In genomic region chr9:37097294-37097693, GRCh38 we compare ENCODE assay signal across 1 cellular context.
TF ChIP-seq lines count a peak whose summit lies in the region.

No MANE protein-coding gene starts in this region.

TF ChIP-seq in HepG2, 621 proteins besides CTCF, POLR2A, EP300 and RAD21 (continued from another document and continues in another):
- TF ChIP-seq, protein P1, sequence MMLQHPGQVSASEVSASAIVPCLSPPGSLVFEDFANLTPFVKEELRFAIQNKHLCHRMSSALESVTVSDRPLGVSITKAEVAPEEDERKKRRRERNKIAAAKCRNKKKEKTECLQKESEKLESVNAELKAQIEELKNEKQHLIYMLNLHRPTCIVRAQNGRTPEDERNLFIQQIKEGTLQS (CRISPR knock-in tag; IDR thresholded peaks at IDR 0.05) = no peak
- TF ChIP-seq RERE (CRISPR knock-in tag; IDR thresholded peaks at IDR 0.05; ENCODE audit: low read depth) = no peak
- TF ChIP-seq, protein P2, sequence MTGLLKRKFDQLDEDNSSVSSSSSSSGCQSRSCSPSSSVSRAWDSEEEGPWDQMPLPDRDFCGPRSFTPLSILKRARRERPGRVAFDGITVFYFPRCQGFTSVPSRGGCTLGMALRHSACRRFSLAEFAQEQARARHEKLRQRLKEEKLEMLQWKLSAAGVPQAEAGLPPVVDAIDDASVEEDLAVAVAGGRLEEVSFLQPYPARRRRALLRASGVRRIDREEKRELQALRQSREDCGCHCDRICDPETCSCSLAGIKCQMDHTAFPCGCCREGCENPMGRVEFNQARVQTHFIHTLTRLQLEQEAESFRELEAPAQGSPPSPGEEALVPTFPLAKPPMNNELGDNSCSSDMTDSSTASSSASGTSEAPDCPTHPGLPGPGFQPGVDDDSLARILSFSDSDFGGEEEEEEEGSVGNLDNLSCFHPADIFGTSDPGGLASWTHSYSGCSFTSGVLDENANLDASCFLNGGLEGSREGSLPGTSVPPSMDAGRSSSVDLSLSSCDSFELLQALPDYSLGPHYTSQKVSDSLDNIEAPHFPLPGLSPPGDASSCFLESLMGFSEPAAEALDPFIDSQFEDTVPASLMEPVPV (CRISPR knock-in tag; IDR thresholded peaks at IDR 0.05) = no peak
- TF ChIP-seq ATF1 (CRISPR knock-in tag; IDR thresholded peaks at IDR 0.05) = no peak
- TF ChIP-seq, protein P3, sequence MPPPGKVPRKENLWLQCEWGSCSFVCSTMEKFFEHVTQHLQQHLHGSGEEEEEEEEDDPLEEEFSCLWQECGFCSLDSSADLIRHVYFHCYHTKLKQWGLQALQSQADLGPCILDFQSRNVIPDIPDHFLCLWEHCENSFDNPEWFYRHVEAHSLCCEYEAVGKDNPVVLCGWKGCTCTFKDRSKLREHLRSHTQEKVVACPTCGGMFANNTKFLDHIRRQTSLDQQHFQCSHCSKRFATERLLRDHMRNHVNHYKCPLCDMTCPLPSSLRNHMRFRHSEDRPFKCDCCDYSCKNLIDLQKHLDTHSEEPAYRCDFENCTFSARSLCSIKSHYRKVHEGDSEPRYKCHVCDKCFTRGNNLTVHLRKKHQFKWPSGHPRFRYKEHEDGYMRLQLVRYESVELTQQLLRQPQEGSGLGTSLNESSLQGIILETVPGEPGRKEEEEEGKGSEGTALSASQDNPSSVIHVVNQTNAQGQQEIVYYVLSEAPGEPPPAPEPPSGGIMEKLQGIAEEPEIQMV (CRISPR knock-in tag; IDR thresholded peaks at IDR 0.05; ENCODE audit: low read depth) = no peak
- TF ChIP-seq UBTF (CRISPR knock-in tag; IDR thresholded peaks at IDR 0.05) = no peak
- no peak for TF ChIP-seq ZFX (CRISPR knock-in tag; IDR thresholded peaks at IDR 0.05; ENCODE audit: low read depth)
- TF ChIP-seq NONO (IDR thresholded peaks at IDR 0.05) = no peak
- TF ChIP-seq NONO (CRISPR knock-in tag; conservative IDR thresholded peaks at IDR 0.05) = no peak
- no peak for TF ChIP-seq AKAP8 (CRISPR knock-in tag; IDR thresholded peaks at IDR 0.05)
- TF ChIP-seq NFIC (IDR thresholded peaks at IDR 0.05; ENCODE audit: low read length) = no peak
- no peak for TF ChIP-seq SALL1 (CRISPR knock-in tag; IDR thresholded peaks at IDR 0.05)
- TF ChIP-seq ZNF10 (CRISPR knock-in tag; IDR thresholded peaks at IDR 0.05; ENCODE audit: borderline replicate concordance, low read depth) = no peak
- TF ChIP-seq ZNF576 (CRISPR knock-in tag; IDR thresholded peaks at IDR 0.05) = no peak
- no peak for TF ChIP-seq ZFP41 (CRISPR knock-in tag; IDR thresholded peaks at IDR 0.05; ENCODE audit: borderline replicate concordance)
- no peak for TF ChIP-seq ZNF431 (CRISPR knock-in tag; IDR thresholded peaks at IDR 0.05; ENCODE audit: borderline replicate concordance, low read depth)
- no peak for TF ChIP-seq TBP (CRISPR knock-in tag; IDR thresholded peaks at IDR 0.05)
- TF ChIP-seq TAF15 (IDR thresholded peaks at IDR 0.05; ENCODE audit: low read depth, low read length, poor library complexity, severe bottlenecking) = no peak
- TF ChIP-seq ZNF343 (CRISPR knock-in tag; IDR thresholded peaks at IDR 0.05) = no peak
- TF ChIP-seq ZMAT3 (CRISPR knock-in tag; conservative IDR thresholded peaks at IDR 0.05) = no peak
- no peak for TF ChIP-seq TP53 (CRISPR knock-in tag; conservative IDR thresholded peaks at IDR 0.05)
- no peak for TF ChIP-seq ZNF251 (CRISPR knock-in tag; IDR thresholded peaks at IDR 0.05)
- TF ChIP-seq ZBTB21 (CRISPR knock-in tag; IDR thresholded peaks at IDR 0.05) = no peak
- TF ChIP-seq, protein P4, sequence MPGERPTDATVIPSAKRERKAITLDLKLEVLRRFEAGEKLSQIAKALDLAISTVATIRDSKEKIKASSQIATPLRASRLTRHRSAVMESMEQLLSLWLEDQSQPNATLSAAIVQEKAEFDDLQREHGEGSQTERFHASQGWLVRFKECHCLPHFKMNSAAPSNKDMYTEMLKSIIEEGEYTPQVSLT (CRISPR knock-in tag; IDR thresholded peaks at IDR 0.05; ENCODE audit: borderline replicate concordance, low read depth) = no peak
- no peak for TF ChIP-seq NFKBIZ (CRISPR knock-in tag; IDR thresholded peaks at IDR 0.05)
- TF ChIP-seq KDM6A (CRISPR knock-in tag; IDR thresholded peaks at IDR 0.05; ENCODE audit: low read depth) = no peak
- TF ChIP-seq TCF7 (IDR thresholded peaks at IDR 0.05; ENCODE audit: low read depth) = peak; percentile 72
- TF ChIP-seq RXRB (CRISPR knock-in tag; IDR thresholded peaks at IDR 0.05; ENCODE audit: borderline replicate concordance) = no peak
- no peak for TF ChIP-seq JUND (CRISPR knock-in tag; IDR thresholded peaks at IDR 0.05)
- no peak for TF ChIP-seq ZNF225 (CRISPR knock-in tag; IDR thresholded peaks at IDR 0.05)
- TF ChIP-seq SNAPC5 (CRISPR knock-in tag; IDR thresholded peaks at IDR 0.05; ENCODE audit: borderline replicate concordance) = no peak
- TF ChIP-seq BCL6 (CRISPR knock-in tag; IDR thresholded peaks at IDR 0.05) = 0 out of 2 replicates have a peak, but pooled peaks have one; percentile 26
- no peak for TF ChIP-seq SSRP1 (CRISPR knock-in tag; IDR thresholded peaks at IDR 0.05)
- TF ChIP-seq ZFY (CRISPR knock-in tag; IDR thresholded peaks at IDR 0.05) = no peak
- no peak for TF ChIP-seq SP1 (IDR thresholded peaks at IDR 0.05)
- TF ChIP-seq SP1 (CRISPR knock-in tag; IDR thresholded peaks at IDR 0.05) = no peak
- no peak for TF ChIP-seq SNRNP70 (IDR thresholded peaks at IDR 0.05; ENCODE audit: low read depth, low read length)
- TF ChIP-seq ZNF562 (CRISPR knock-in tag; IDR thresholded peaks at IDR 0.05; ENCODE audit: borderline replicate concordance) = no peak
- TF ChIP-seq ZNF891 (CRISPR knock-in tag; IDR thresholded peaks at IDR 0.05) = no peak
- no peak for TF ChIP-seq CCDC6 (CRISPR knock-in tag; IDR thresholded peaks at IDR 0.05)
- TF ChIP-seq ZNF563 (CRISPR knock-in tag; IDR thresholded peaks at IDR 0.05) = no peak
- TF ChIP-seq, protein P5, sequence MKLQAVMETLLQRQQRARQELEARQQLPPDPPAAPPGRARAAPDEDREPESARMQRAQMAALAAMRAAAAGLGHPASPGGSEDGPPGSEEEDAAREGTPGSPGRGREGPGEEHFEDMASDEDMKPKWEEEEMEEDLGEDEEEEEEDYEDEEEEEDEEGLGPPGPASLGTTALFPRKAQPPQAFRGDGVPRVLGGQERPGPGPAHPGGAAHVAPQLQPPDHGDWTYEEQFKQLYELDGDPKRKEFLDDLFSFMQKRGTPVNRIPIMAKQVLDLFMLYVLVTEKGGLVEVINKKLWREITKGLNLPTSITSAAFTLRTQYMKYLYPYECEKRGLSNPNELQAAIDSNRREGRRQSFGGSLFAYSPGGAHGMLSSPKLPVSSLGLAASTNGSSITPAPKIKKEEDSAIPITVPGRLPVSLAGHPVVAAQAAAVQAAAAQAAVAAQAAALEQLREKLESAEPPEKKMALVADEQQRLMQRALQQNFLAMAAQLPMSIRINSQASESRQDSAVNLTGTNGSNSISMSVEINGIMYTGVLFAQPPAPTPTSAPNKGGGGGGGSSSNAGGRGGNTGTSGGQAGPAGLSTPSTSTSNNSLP (IDR thresholded peaks at IDR 0.05; ENCODE audit: low read depth, low read length) = no peak
- TF ChIP-seq YEATS2 (CRISPR knock-in tag; IDR thresholded peaks at IDR 0.05; ENCODE audit: borderline replicate concordance) = no peak
- no peak for TF ChIP-seq MAF1 (CRISPR knock-in tag; IDR thresholded peaks at IDR 0.05; ENCODE audit: borderline replicate concordance)
- TF ChIP-seq ISL2 (CRISPR knock-in tag; IDR thresholded peaks at IDR 0.05) = no peak
- TF ChIP-seq CENPX (CRISPR knock-in tag; IDR thresholded peaks at IDR 0.05) = no peak
- no peak for TF ChIP-seq ZNF296 (CRISPR knock-in tag; conservative IDR thresholded peaks at IDR 0.05)
- no peak for TF ChIP-seq ZNF792 (CRISPR knock-in tag; IDR thresholded peaks at IDR 0.05)
- no peak for TF ChIP-seq SMC3 (IDR thresholded peaks at IDR 0.05; ENCODE audit: low read length)
- TF ChIP-seq RNF2 (conservative IDR thresholded peaks at IDR 0.05; ENCODE audit: low read depth) = no peak
- TF ChIP-seq ZIK1 (CRISPR knock-in tag; IDR thresholded peaks at IDR 0.05; ENCODE audit: borderline replicate concordance, low read depth) = no peak
- no peak for TF ChIP-seq HNF4A (CRISPR knock-in tag; IDR thresholded peaks at IDR 0.05)
- TF ChIP-seq E2F5 (CRISPR knock-in tag; conservative IDR thresholded peaks at IDR 0.05) = no peak
- no peak for TF ChIP-seq PHF5A (CRISPR knock-in tag; IDR thresholded peaks at IDR 0.05; ENCODE audit: low read depth, unreplicated experiment)
- TF ChIP-seq SMAD3 (CRISPR knock-in tag; IDR thresholded peaks at IDR 0.05) = peak; percentile 52; the same call in 1 of the 2 replicates
- TF ChIP-seq, protein P6, sequence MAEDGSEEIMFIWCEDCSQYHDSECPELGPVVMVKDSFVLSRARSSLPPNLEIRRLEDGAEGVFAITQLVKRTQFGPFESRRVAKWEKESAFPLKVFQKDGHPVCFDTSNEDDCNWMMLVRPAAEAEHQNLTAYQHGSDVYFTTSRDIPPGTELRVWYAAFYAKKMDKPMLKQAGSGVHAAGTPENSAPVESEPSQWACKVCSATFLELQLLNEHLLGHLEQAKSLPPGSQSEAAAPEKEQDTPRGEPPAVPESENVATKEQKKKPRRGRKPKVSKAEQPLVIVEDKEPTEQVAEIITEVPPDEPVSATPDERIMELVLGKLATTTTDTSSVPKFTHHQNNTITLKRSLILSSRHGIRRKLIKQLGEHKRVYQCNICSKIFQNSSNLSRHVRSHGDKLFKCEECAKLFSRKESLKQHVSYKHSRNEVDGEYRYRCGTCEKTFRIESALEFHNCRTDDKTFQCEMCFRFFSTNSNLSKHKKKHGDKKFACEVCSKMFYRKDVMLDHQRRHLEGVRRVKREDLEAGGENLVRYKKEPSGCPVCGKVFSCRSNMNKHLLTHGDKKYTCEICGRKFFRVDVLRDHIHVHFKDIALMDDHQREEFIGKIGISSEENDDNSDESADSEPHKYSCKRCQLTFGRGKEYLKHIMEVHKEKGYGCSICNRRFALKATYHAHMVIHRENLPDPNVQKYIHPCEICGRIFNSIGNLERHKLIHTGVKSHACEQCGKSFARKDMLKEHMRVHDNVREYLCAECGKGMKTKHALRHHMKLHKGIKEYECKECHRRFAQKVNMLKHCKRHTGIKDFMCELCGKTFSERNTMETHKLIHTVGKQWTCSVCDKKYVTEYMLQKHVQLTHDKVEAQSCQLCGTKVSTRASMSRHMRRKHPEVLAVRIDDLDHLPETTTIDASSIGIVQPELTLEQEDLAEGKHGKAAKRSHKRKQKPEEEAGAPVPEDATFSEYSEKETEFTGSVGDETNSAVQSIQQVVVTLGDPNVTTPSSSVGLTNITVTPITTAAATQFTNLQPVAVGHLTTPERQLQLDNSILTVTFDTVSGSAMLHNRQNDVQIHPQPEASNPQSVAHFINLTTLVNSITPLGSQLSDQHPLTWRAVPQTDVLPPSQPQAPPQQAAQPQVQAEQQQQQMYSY (CRISPR knock-in tag; IDR thresholded peaks at IDR 0.05) = no peak
